Comparison of ENCODE assay signal across 22 cellular contexts in genomic region chr7:132125096-132125495, GRCh38.
"Had no signal": no experiment of that assay in that cellular context is flagged by ENCODE, and none has a peak within 500 bp of the region (broad histone marks: within the 10 kb centered on the region; RNA-seq: fewer than 3 reads in every experiment).

No MANE protein-coding gene starts in this region.

- H3K27ac ChIP-seq: epithelial cell of prostate, esophagus squamous epithelium, pancreas, prostate gland, right atrium auricular region, spleen, testis, WERI-Rb-1 had no signal

- H3K4me3 ChIP-seq: esophagus squamous epithelium, pancreas, prostate gland, right atrium auricular region, spleen, testis had no signal

- H3K4me1 ChIP-seq: esophagus squamous epithelium, pancreas, prostate gland, right atrium auricular region, spleen, testis had no signal

- ATAC-seq: activated naive CD8-positive, alpha-beta T cell treated with anti-CD3 and anti-CD28 coated beads, Interleukin-2, amount 50 U/mL, for 24 hours; activated T-cell treated with anti-CD3 and anti-CD28 coated beads, Interleukin-2, amount 50 U/mL, for 4 hours; activated T-helper 17 cell treated with anti-CD3 and anti-CD28 coated beads, Interleukin-2, amount 50 U/mL, for 72 hours had no signal

- H3K27me3 ChIP-seq: pancreas, right atrium auricular region, testis had no signal

- H3K36me3 ChIP-seq: pancreas, prostate gland, right atrium auricular region, WERI-Rb-1 had no signal

- DNase-seq: activated CD4-positive, alpha-beta memory T cell treated with anti-CD3 and anti-CD28 coated beads, Interleukin-2, amount 10 ng/mL, durations not matched to agents 7 days and 5 days; activated CD4-positive, alpha-beta T cell treated with anti-CD3 and anti-CD28 coated beads, Interleukin-2, amount 10 ng/mL, durations not matched to agents 24 days and 14 days; activated CD4-positive, CD25-positive, alpha-beta regulatory T cell treated with anti-CD3 and anti-CD28 coated beads, Interleukin-2, amount 50 U/mL, for 72 hours; activated gamma-delta T cell treated with Interleukin-2 at 50 U/mL for 16 hours; activated naive CD8-positive, alpha-beta T cell treated with anti-CD3 and anti-CD28 coated beads, Interleukin-2, amount 50 U/mL, for 24 hours; activated T-cell treated with anti-CD3 and anti-CD28 coated beads, Interleukin-2, amount 50 U/mL, for 4 hours; effector CD4-positive, alpha-beta T cell; esophagus squamous epithelium; left cardiac atrium; naive B cell; pancreas; spleen; stimulated activated CD4-positive, alpha-beta T cell treated with anti-CD3 and anti-CD28 coated beads, Interleukin-2, amount 100 ng/mL, for 48 hours; stimulated activated naive CD4-positive, alpha-beta T cell treated with Interleukin-2 at 50 U/mL for 16 hours; T-helper 9 cell; testis; trophoblast cell; WERI-Rb-1 had no signal

- H3K9me3 ChIP-seq: esophagus squamous epithelium, pancreas, prostate gland, right atrium auricular region, spleen, testis had no signal
